ENCODE assay signal across 22 cellular contexts in genomic region chr1:28171246-28171645, GRCh38. TPM values are rescaled to one million over a fixed set of nuclear protein-coding genes. Genes with fewer than 3 reads are reported as not detected.
DNase-seq lines count a peak whose midpoint lies in the region; ATAC-seq and TF ChIP-seq lines count a peak whose summit lies in the region.
"Had no signal": no experiment of that assay in that cellular context is flagged by ENCODE, and none has a peak within 500 bp of the region (broad histone marks: within the 10 kb centered on the region; RNA-seq: fewer than 3 reads in every experiment).

No MANE protein-coding gene starts in this region.

- peaks cover 38% of the 10 kb centered on the region for H3K4me1 Mint-ChIP-seq in T-helper 2 cell treated with Interferon-gamma antibody and Interleukin-4, amounts not matched to agents 5 μg/mL and 100 μg/mL, for 36 hours (ENCODE audit: low read depth)

- H3K9me3 Mint-ChIP-seq in T-helper 2 cell treated with Interferon-gamma antibody and Interleukin-4, amounts not matched to agents 5 μg/mL and 100 μg/mL, for 36 hours, result no peaks in the 10 kb centered on the region
- H3K9me3 Mint-ChIP-seq: activated naive CD8-positive, alpha-beta T cell treated with anti-CD3 and anti-CD28 coated beads, Interleukin-2, amount 50 U/mL, for 24 hours; activated T-helper 17 cell treated with anti-CD3 and anti-CD28 coated beads, Interleukin-2, amount 50 U/mL, for 72 hours had no signal

- H3K27me3 ChIP-seq in Karpas-422 (ENCODE audit: low read length) (no peaks in the 10 kb centered on the region), spleen (replicated peaks in 1 of 7) (no peaks in the 10 kb centered on the region)
- H3K27me3 ChIP-seq: BE2C, body of pancreas, upper lobe of left lung had no signal

- peak overlapping the region; percentile 88; the same call in 1 of the 2 replicates for H3K9ac ChIP-seq in Karpas-422 (ENCODE audit: low read length)

- H3K27ac ChIP-seq in Karpas-422 (ENCODE audit: low read length), result peak overlapping the region; percentile 96
- peak overlapping the region in 4 of 8 donors; percentile 70 to 88 (median 82) for H3K27ac ChIP-seq in spleen

- H2AFZ ChIP-seq in Karpas-422 (ENCODE audit: low read length), result no peak overlapping the region

- H3K4me2 ChIP-seq in Karpas-422 (ENCODE audit: low read depth, low read length, poor library complexity, severe bottlenecking), result peak overlapping the region; percentile 89

- H3K9me3 ChIP-seq in Karpas-422 (ENCODE audit: low read length) (no peaks in the 10 kb centered on the region), spleen (no peaks in the 10 kb centered on the region)
- H3K9me3 ChIP-seq: BE2C, body of pancreas, HAP-1, upper lobe of left lung had no signal

- H3K4me3 ChIP-seq in Karpas-422 (ENCODE audit: low read length), result no peak overlapping the region
- H3K4me3 ChIP-seq in spleen, result peak overlapping the region in 1 of 8 donors; percentile 64
- H3K4me3 ChIP-seq: body of pancreas, HAP-1, upper lobe of left lung had no signal

- peaks cover 13% of the 10 kb centered on the region for H3K36me3 ChIP-seq in Karpas-422 (ENCODE audit: insufficient read depth, low read length)
- H3K36me3 ChIP-seq in spleen, result peaks cover 0 to 35% (median 0%) of the 10 kb centered on the region in 6 donors
- H3K36me3 ChIP-seq: BE2C, HAP-1, upper lobe of left lung had no signal

- TF ChIP-seq POLR2A in spleen (IDR thresholded peaks at IDR 0.05), result no peak

- no peaks in the 10 kb centered on the region for H4K20me1 ChIP-seq in Karpas-422 (ENCODE audit: insufficient read depth, low read depth, low read length)

- no peaks in the 10 kb centered on the region for H3K9me2 ChIP-seq in Karpas-422 (replicated peaks; ENCODE audit: insufficient read depth, low read length)

- H3K36me3 Mint-ChIP-seq in T-helper 2 cell treated with Interferon-gamma antibody and Interleukin-4, amounts not matched to agents 5 μg/mL and 100 μg/mL, for 36 hours (ENCODE audit: low read depth), result no peaks in the 10 kb centered on the region

- H3K4me3 Mint-ChIP-seq in T-helper 2 cell treated with Interferon-gamma antibody and Interleukin-4, amounts not matched to agents 5 μg/mL and 100 μg/mL, for 36 hours, result no peak overlapping the region
- H3K4me3 Mint-ChIP-seq: activated CD8-positive, alpha-beta memory T cell treated with anti-CD3 and anti-CD28 coated beads, Interleukin-2, amount 10 ng/mL, durations not matched to agents 7 days and 5 days; activated naive CD8-positive, alpha-beta T cell treated with anti-CD3 and anti-CD28 coated beads, Interleukin-2, amount 50 U/mL, for 24 hours; activated T-helper 17 cell treated with anti-CD3 and anti-CD28 coated beads, Interleukin-2, amount 50 U/mL, for 72 hours had no signal

- H3K79me2 ChIP-seq in Karpas-422 (ENCODE audit: low read length), result peaks cover 68% of the 10 kb centered on the region

- WGBS in spleen, 5 donors, result 60 to 80% (median 79%) methylated on average over 7 of the region's 7 CpGs

- H3K27ac Mint-ChIP-seq in T-helper 2 cell treated with Interferon-gamma antibody and Interleukin-4, amounts not matched to agents 5 μg/mL and 100 μg/mL, for 36 hours, result peak overlapping the region; percentile 74
- H3K27ac Mint-ChIP-seq: activated CD8-positive, alpha-beta memory T cell treated with anti-CD3 and anti-CD28 coated beads, Interleukin-2, amount 10 ng/mL, durations not matched to agents 7 days and 5 days; activated naive CD8-positive, alpha-beta T cell treated with anti-CD3 and anti-CD28 coated beads, Interleukin-2, amount 50 U/mL, for 24 hours; activated T-helper 17 cell treated with anti-CD3 and anti-CD28 coated beads, Interleukin-2, amount 50 U/mL, for 72 hours had no signal

- H3K4me1 ChIP-seq in Karpas-422 (ENCODE audit: low read length) (peaks cover 57% of the 10 kb centered on the region), spleen (peaks cover 25 to 83% (median 77%) of the 10 kb centered on the region in 6 donors)
- H3K4me1 ChIP-seq: BE2C, HAP-1 had no signal

- TF ChIP-seq CTCF in spleen (IDR thresholded peaks at IDR 0.05 in 8 of 11, conservative IDR thresholded peaks at IDR 0.05 in 3 of 11), result no peak

- no peak for DNase-seq in T-helper 2 cell treated with Interferon-gamma antibody and Interleukin-4, amounts not matched to agents 5 μg/mL and 100 μg/mL, for 36 hours (ENCODE audit: low spot score)
- DNase-seq in T-helper 2 cell (no peak), Karpas-422 (no peak), spleen (peak; percentile 63), NCI-H446 treated with DMSO at 0.1 percent for 48 hours (lab: John Stamatoyannopoulos, UW) (no peak), NCI-H2107 treated with DMSO at 0.1 percent for 48 hours (lab: John Stamatoyannopoulos, UW; ENCODE audit: unreplicated experiment) (no peak)
- DNase-seq in activated CD8-positive, alpha-beta memory T cell treated with anti-CD3 and anti-CD28 coated beads, Interleukin-2, amount 50 U/mL, for 4 hours, result no peak
- DNase-seq: activated CD8-positive, alpha-beta memory T cell treated with anti-CD3 and anti-CD28 coated beads, Interleukin-2, amount 10 ng/mL, durations not matched to agents 7 days and 5 days; BE2C; body of pancreas; left cardiac atrium; midbrain; NCI-H187; OCI-M1; Right ventricle myocardium superior; upper lobe of left lung had no signal

- intact Hi-C loops in spleen (cut with DNase I; ENCODE audit: low total_unique reads), result no loop called here

- ATAC-seq in esophagus mucosa, result peak; percentile 66
- ATAC-seq: activated CD8-positive, alpha-beta memory T cell treated with anti-CD3 and anti-CD28 coated beads, Interleukin-2, amount 10 ng/mL, durations not matched to agents 7 days and 5 days; activated naive CD8-positive, alpha-beta T cell treated with anti-CD3 and anti-CD28 coated beads, Interleukin-2, amount 50 U/mL, for 24 hours; activated T-helper 17 cell treated with anti-CD3 and anti-CD28 coated beads, Interleukin-2, amount 50 U/mL, for 72 hours; body of pancreas; left cardiac atrium; sciatic nerve had no signal

- H3K27me3 Mint-ChIP-seq in T-helper 2 cell treated with Interferon-gamma antibody and Interleukin-4, amounts not matched to agents 5 μg/mL and 100 μg/mL, for 36 hours (ENCODE audit: low read depth), result peaks cover 64% of the 10 kb centered on the region

RNA-seq across cellular contexts. Expression of gene PTAFR, which starts 5.2 kb away (rescaled TPM):
- 37.8 and 74.2 TPM in 2 replicates for total RNA-seq in Karpas-422 (2014; rRNA removed; shearing (Covaris generic); ENCODE audit: low replicate concordance)
- 7.6 TPM for total RNA-seq in esophagus mucosa
- total RNA-seq in spleen, result 10 to 100 TPM; 13.8 to 32.2 (median 28.2) TPM
- polyA plus RNA-seq in spleen, result 1 to 10 TPM; 5.0 to 7.5 (median 5.7) TPM
- total RNA-seq: A172 had no signal
